8 cellular contexts compared by ENCODE assay signal in genomic region chr9:98192503-98193335, GRCh38. TPM values are rescaled to one million over a fixed set of nuclear protein-coding genes. Genes with fewer than 3 reads are reported as not detected.
DNase-seq lines count a peak whose midpoint lies in the region; ATAC-seq, FAIRE-seq and TF ChIP-seq lines count a peak whose summit lies in the region.

TSS of gene CORO2A (minus strand) at chr9:98192637. CDS start at chr9:98157660, 34,977 bp downstream.

- 0% methylated on average over 6 of the region's 95 CpGs for WGBS in HepG2 (ENCODE audit: low lambda C conversion rate)

- TF ChIP-seq EP300 in HepG2 (IDR thresholded peaks at IDR 0.05; ENCODE audit: low read depth in 2 of 2, low read length in 2 of 2) (0 out of 4 replicates have a peak, but pooled peaks of 1 of the 2 experiments have one; percentile 24), HepG2 (CRISPR knock-in tag; IDR thresholded peaks at IDR 0.05; ENCODE audit: borderline replicate concordance) (no peak; the same call in 1 of the 2 replicates)

- H3K9me3 Mint-ChIP-seq in activated CD4-positive, alpha-beta T cell treated with anti-CD3 and anti-CD28 coated beads, Interleukin-2, amount 10 ng/mL, durations not matched to agents 24 days and 14 days: no peaks in the 10 kb centered on the region
- no peaks in the 10 kb centered on the region for H3K9me3 Mint-ChIP-seq in dendritic cell treated with granulocyte-macrophage colony-stimulating factor and Interleukin-4, amounts not matched to agents 40 ng/mL and 50 ng/mL, for 4 days

- peak within 1 kb of the TSS; percentile 81 to 98 (median 84) for H3K4me3 ChIP-seq in HepG2 (replicated peaks in 1 of 3; ENCODE audit: insufficient read depth in 1 of 3, low read depth in 2 of 3, low read length in 3 of 3)

- TF ChIP-seq CTCF in HepG2 (CRISPR knock-in tag; IDR thresholded peaks at IDR 0.05): peak; percentile 88

- peak; percentile 56 for FAIRE-seq in GM12892 (lab: Jason Lieb, UNC)
- peak; percentile 28 for FAIRE-seq in HepG2 (lab: Jason Lieb, UNC)

- ATAC-seq in HG03045 (IDR thresholded peaks at IDR 0.05; ENCODE audit: unreplicated experiment): peak; percentile 67
- ATAC-seq in HepG2: peak; percentile 81

- DNase-seq in GM12892 (ENCODE audit: insufficient read length) (peak; percentile 86), NCI-H2227 treated with DMSO at 0.1 percent for 48 hours (lab: John Stamatoyannopoulos, UW) (peak; percentile 63), HepG2 (ENCODE audit: low spot score) (peak; percentile 67), GOT3 (lab: John Stamatoyannopoulos, UW) (no peak)
- peak; percentile 93 for DNase-seq in activated CD4-positive, alpha-beta T cell treated with anti-CD3 and anti-CD28 coated beads, Interleukin-2, amount 10 ng/mL, durations not matched to agents 24 days and 14 days
- peak; percentile 62 to 64 for DNase-seq in stimulated activated CD4-positive, alpha-beta T cell treated with anti-CD3 and anti-CD28 coated beads, Interleukin-2, amount 100 ng/mL, for 48 hours

- in situ Hi-C loops in HepG2 (cut with HindIII; ENCODE audit: extremely low pct_ligation_motif_present, low pct_unique_long_range_greater_than_20kb): loop anchor here (5.0 kb wide), 1 partner anchor 75 kb away; the partner anchor contains the start of gene TRIM14

- intact Hi-C loops in activated CD4-positive, alpha-beta T cell treated with anti-CD3 and anti-CD28 coated beads, Interleukin-2, amount 10 ng/mL, durations not matched to agents 24 days and 14 days (cut with micrococcal nuclease): loop anchor here (1.0 to 5.0 kb wide), 4 partner anchors 62 to 135 kb away; partner anchors contain the start of genes NANS, TBC1D2 and TRIM14
- intact Hi-C loops in dendritic cell treated with granulocyte-macrophage colony-stimulating factor and Interleukin-4, amounts not matched to agents 40 ng/mL and 50 ng/mL, for 4 days (cut with micrococcal nuclease): loop anchor here (5.0 kb wide), 1 partner anchor 75 kb away; the partner anchor contains the start of gene TRIM14
- intact Hi-C loops in HepG2 (cut with micrococcal nuclease; ENCODE audit: unreplicated experiment): loop anchor here (1.0 to 5.0 kb wide), 4 partner anchors 46 to 115 kb away; partner anchors contain the start of gene TRIM14

- H3K27ac ChIP-seq in HepG2 (ENCODE audit: extremely low read length, insufficient read depth, low read length): peak within 1 kb of the TSS; percentile 82

- no peaks in the 10 kb centered on the region for H3K36me3 Mint-ChIP-seq in activated CD4-positive, alpha-beta T cell treated with anti-CD3 and anti-CD28 coated beads, Interleukin-2, amount 10 ng/mL, durations not matched to agents 24 days and 14 days (ENCODE audit: low read depth)
- peaks cover 17% of the 10 kb centered on the region for H3K36me3 Mint-ChIP-seq in dendritic cell treated with granulocyte-macrophage colony-stimulating factor and Interleukin-4, amounts not matched to agents 40 ng/mL and 50 ng/mL, for 4 days (ENCODE audit: low read depth)

- CTCF ChIA-PET in HepG2 (lab: Yijun Ruan, JAX; ENCODE audit: low intra/inter-chr PET ratio, low total read pairs): interaction anchor here (1.0 to 1.9 kb wide), 3 partner anchors 23 to 73 kb away, joined by 3 to 8 read pairs (median 4); no protein-coding TSS in a partner anchor

- H2AFZ ChIP-seq in HepG2 (ENCODE audit: low read length): peak within 1 kb of the TSS; percentile 84

- peaks cover 44% of the 10 kb centered on the region for H3K4me1 ChIP-seq in HepG2 (ENCODE audit: insufficient read depth, low read length)

- TSS peak; percentile 83 for BruUV-seq in HepG2 (replicated peaks; lab: Mats Ljungman, UMichigan)

- TF ChIP-seq RAD21 in HepG2 (CRISPR knock-in tag; IDR thresholded peaks at IDR 0.05): peak; percentile 56

- peak within 1 kb of the TSS; percentile 65 for H3K27ac Mint-ChIP-seq in activated CD4-positive, alpha-beta T cell treated with anti-CD3 and anti-CD28 coated beads, Interleukin-2, amount 10 ng/mL, durations not matched to agents 24 days and 14 days
- peak within 1 kb of the TSS; percentile 83 for H3K27ac Mint-ChIP-seq in dendritic cell treated with granulocyte-macrophage colony-stimulating factor and Interleukin-4, amounts not matched to agents 40 ng/mL and 50 ng/mL, for 4 days

- peaks cover 7% of the 10 kb centered on the region for H3K27me3 Mint-ChIP-seq in activated CD4-positive, alpha-beta T cell treated with anti-CD3 and anti-CD28 coated beads, Interleukin-2, amount 10 ng/mL, durations not matched to agents 24 days and 14 days
- peaks cover 7% of the 10 kb centered on the region for H3K27me3 Mint-ChIP-seq in dendritic cell treated with granulocyte-macrophage colony-stimulating factor and Interleukin-4, amounts not matched to agents 40 ng/mL and 50 ng/mL, for 4 days

- H3K4me3 Mint-ChIP-seq in activated CD4-positive, alpha-beta T cell treated with anti-CD3 and anti-CD28 coated beads, Interleukin-2, amount 10 ng/mL, durations not matched to agents 24 days and 14 days: peak within 1 kb of the TSS; percentile 83
- H3K4me3 Mint-ChIP-seq in dendritic cell treated with granulocyte-macrophage colony-stimulating factor and Interleukin-4, amounts not matched to agents 40 ng/mL and 50 ng/mL, for 4 days: peak within 1 kb of the TSS; percentile 87

- peak within 1 kb of the TSS; percentile 79 for H3K9ac ChIP-seq in HepG2 (ENCODE audit: insufficient read depth, low read depth, low read length)

- H3K9me3 ChIP-seq in HepG2 (ENCODE audit: low read length): no peaks in the 10 kb centered on the region

- POLR2A ChIA-PET in HepG2 (lab: Yijun Ruan, JAX): interaction anchor here (0.8 to 3.6 kb wide), 12 partner anchors 9 to 210 kb away, joined by 3 to 24 read pairs (median 6); partner anchors contain the start of genes ANP32B, NANS, TBC1D2 and TRIM14

- peaks cover 10% of the 10 kb centered on the region for H3K4me1 Mint-ChIP-seq in activated CD4-positive, alpha-beta T cell treated with anti-CD3 and anti-CD28 coated beads, Interleukin-2, amount 10 ng/mL, durations not matched to agents 24 days and 14 days
- peaks cover 37% of the 10 kb centered on the region for H3K4me1 Mint-ChIP-seq in dendritic cell treated with granulocyte-macrophage colony-stimulating factor and Interleukin-4, amounts not matched to agents 40 ng/mL and 50 ng/mL, for 4 days (ENCODE audit: low read depth)

- no peaks in the 10 kb centered on the region for H4K20me1 ChIP-seq in HepG2 (ENCODE audit: insufficient read depth, low read length)

- H3K27me3 ChIP-seq in HepG2 (ENCODE audit: control insufficient read depth in 1 of 2, insufficient read depth in 2 of 2, low read length in 2 of 2): no peaks in the 10 kb centered on the region

- no peaks in the 10 kb centered on the region for H3K36me3 ChIP-seq in HepG2 (replicated peaks in 1 of 2; ENCODE audit: control insufficient read depth in 1 of 2, insufficient read depth in 2 of 2, low read length in 2 of 2)

- peaks cover 39% of the 10 kb centered on the region for H3K79me2 ChIP-seq in HepG2 (ENCODE audit: insufficient read depth, low read length)

- no peak for TF ChIP-seq POLR2A in GM12892 (IDR thresholded peaks at IDR 0.05; ENCODE audit: low read depth, low read length)
- TF ChIP-seq POLR2A in HepG2 (IDR thresholded peaks at IDR 0.05; ENCODE audit: insufficient read depth in 1 of 2, low read depth in 2 of 2, low read length in 2 of 2): peak; percentile 45 to 80; a peak in 3 of 4 replicates

- peak within 1 kb of the TSS; percentile 85 for H3K4me2 ChIP-seq in HepG2 (ENCODE audit: low read depth, low read length)

TF ChIP-seq in HepG2, 621 proteins besides CTCF, POLR2A, EP300 and RAD21 (continues in another document):
- TF ChIP-seq ASH2L (IDR thresholded peaks at IDR 0.05; ENCODE audit: insufficient read length, low read depth, low read length) (peak; percentile 82), NCOA5 (CRISPR knock-in tag; IDR thresholded peaks at IDR 0.05) (no peak), ZBTB42 (CRISPR knock-in tag; IDR thresholded peaks at IDR 0.05) (0 out of 2 replicates have a peak, but pooled peaks have one; percentile 41), ZNF274 (CRISPR knock-in tag; IDR thresholded peaks at IDR 0.05) (peak; percentile 51; the same call in 1 of the 2 replicates), ZNF33B (CRISPR knock-in tag; IDR thresholded peaks at IDR 0.05) (0 out of 2 replicates have a peak, but pooled peaks have one; percentile 49)

RNA-seq across cellular contexts. Expression of gene CORO2A, which starts in this region (rescaled TPM):
- polyA plus RNA-seq in GM12892 (2012; ENCODE audit: missing spikeins): 2.2 TPM
- 0.92 and 1.4 TPM in 2 replicates for total RNA-seq in activated CD4-positive, alpha-beta T cell treated with anti-CD3 and anti-CD28 coated beads, Interleukin-2, amount 10 ng/mL, durations not matched to agents 24 days and 14 days
- total RNA-seq in HepG2 (2016; rRNA removed; fragmentation: Illumina TruSeq; extraction: Trizol): 14.4 and 19.8 TPM in 2 replicates
- total RNA-seq in HepG2 (2016; cell fraction: cytosol; rRNA removed; fragmentation: Illumina TruSeq; extraction: Trizol; ENCODE audit: low read depth): 3.5 and 3.6 TPM in 2 replicates
- total RNA-seq in HepG2 (2016; cell fraction: insoluble cytoplasmic fraction; rRNA removed; fragmentation: Illumina TruSeq; extraction: Trizol): 14.0 and 19.0 TPM in 2 replicates
- 12.4 and 12.5 TPM in 2 replicates for total RNA-seq in HepG2 (2016; cell fraction: membrane; rRNA removed; fragmentation: Illumina TruSeq; extraction: Trizol)
- total RNA-seq in HepG2 (2016; cell fraction: nucleus; rRNA removed; fragmentation: Illumina TruSeq; extraction: Trizol): 8.5 and 10.2 TPM in 2 replicates
- 12.9 and 15.3 TPM in 2 replicates for polyA plus RNA-seq in HepG2 (2011; rRNA removed)
- polyA plus RNA-seq in HepG2 (2011; cell fraction: cytosol; rRNA removed): 12.3 and 15.4 TPM in 2 replicates
- polyA plus RNA-seq in HepG2 (2011; cell fraction: nucleus; rRNA removed): 7.9 and 8.1 TPM in 2 replicates
- 5.9 and 8.4 TPM in 2 replicates for polyA plus RNA-seq in HepG2 (2012)
- 5.6 TPM in 2 replicates for polyA plus RNA-seq in HepG2 (2016; cell fraction: cytosol; fragmentation: Illumina TruSeq; extraction: Trizol; ENCODE audit: low read depth)
- polyA plus RNA-seq in HepG2 (2016; cell fraction: insoluble cytoplasmic fraction; fragmentation: Illumina TruSeq; extraction: Trizol; ENCODE audit: low read depth): 21.2 and 23.2 TPM in 2 replicates
- 9.4 and 10.3 TPM in 2 replicates for polyA plus RNA-seq in HepG2 (2016; cell fraction: membrane; fragmentation: Illumina TruSeq; extraction: Trizol; ENCODE audit: low read depth)
- 21.7 and 22.4 TPM in 2 replicates for polyA plus RNA-seq in HepG2 (2016; cell fraction: nucleus; fragmentation: Illumina TruSeq; extraction: Trizol; ENCODE audit: insufficient read depth, low read depth)
- polyA minus RNA-seq in HepG2 (2011; rRNA and poly(A)+ RNA removed; ENCODE audit: low replicate concordance): 7.1 and 26.4 TPM in 2 replicates
- polyA minus RNA-seq in HepG2 (2011; cell fraction: cytosol; rRNA and poly(A)+ RNA removed): 9.8 and 10.3 TPM in 2 replicates
- polyA minus RNA-seq in HepG2 (2011; cell fraction: nucleus; rRNA and poly(A)+ RNA removed): 4.6 and 5.3 TPM in 2 replicates
